In the genomic region with DNA sequence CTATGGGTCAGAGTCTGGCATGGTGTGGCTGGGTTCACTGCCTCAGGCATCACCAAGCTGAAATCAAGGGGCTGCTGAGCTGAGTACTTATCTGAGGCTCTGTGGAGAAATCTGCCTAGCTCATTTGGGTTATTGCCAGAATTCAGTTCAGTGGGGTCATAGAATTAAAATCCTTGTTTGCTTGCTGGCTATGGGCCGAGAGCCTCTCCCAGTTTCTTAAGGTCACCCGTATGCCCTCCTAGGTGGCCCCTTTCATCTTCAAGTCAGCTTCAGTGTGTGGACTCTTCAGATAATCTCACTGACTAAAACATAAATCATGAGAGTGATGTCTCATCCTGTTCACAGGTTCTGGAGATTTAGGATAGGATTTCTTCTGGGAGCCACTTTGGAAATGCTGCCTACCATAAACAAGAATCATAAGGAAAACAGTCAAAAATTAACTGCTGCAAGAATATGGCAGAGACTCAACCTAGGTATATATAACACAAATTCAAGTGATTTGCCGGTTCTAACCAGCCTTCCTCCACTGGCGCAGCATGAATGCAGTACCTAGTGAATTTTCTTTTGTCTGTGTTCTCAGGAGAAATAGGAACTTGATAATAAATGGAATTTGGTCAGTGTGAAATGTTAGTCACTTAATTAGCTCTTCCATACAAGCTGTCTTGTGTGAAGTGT, we compare ENCODE assay signal across 17 cellular contexts. TPM values are rescaled to one million over a fixed set of nuclear protein-coding genes. Genes with fewer than 3 reads are reported as not detected.
DNase-seq lines count a peak whose midpoint lies in the region; ATAC-seq, FAIRE-seq and TF ChIP-seq lines count a peak whose summit lies in the region.
"Had no signal": no experiment of that assay in that cellular context is flagged by ENCODE, and none has a peak within 500 bp of the region (broad histone marks: within the 10 kb centered on the region; RNA-seq: fewer than 3 reads in every experiment).

No MANE protein-coding gene starts in this region.

- TF ChIP-seq CTCF in cardiac muscle cell (IDR thresholded peaks at IDR 0.05; ENCODE audit: low read depth, low read length) (no peak), right atrium auricular region (IDR thresholded peaks at IDR 0.05) (no peak), HepG2 (CRISPR knock-in tag; IDR thresholded peaks at IDR 0.05) (no peak), upper lobe of right lung (IDR thresholded peaks at IDR 0.05) (no peak)

- no peak overlapping the region for H3K4me3 ChIP-seq in cardiac muscle cell
- no peak overlapping the region for H3K4me3 ChIP-seq in right atrium auricular region
- H3K4me3 ChIP-seq in adipocyte (ENCODE audit: low read length): no peak overlapping the region
- H3K4me3 ChIP-seq in HepG2 (replicated peaks in 1 of 3; ENCODE audit: insufficient read depth in 1 of 3, low read depth in 2 of 3, low read length in 3 of 3): peak overlapping the region; percentile 52 to 78 (median 70)
- no peak overlapping the region for H3K4me3 ChIP-seq in upper lobe of right lung
- H3K4me3 ChIP-seq: upper lobe of left lung had no signal

- peak; percentile 34 for ATAC-seq in HepG2
- ATAC-seq in upper lobe of right lung: peak; percentile 27

- H3K9me3 ChIP-seq in cardiac muscle cell (ENCODE audit: low read depth) (no peaks in the 10 kb centered on the region), right atrium auricular region (no peaks in the 10 kb centered on the region), adipocyte (ENCODE audit: control insufficient read depth, low read length) (no peaks in the 10 kb centered on the region), HepG2 (ENCODE audit: low read length) (no peaks in the 10 kb centered on the region), upper lobe of right lung (no peaks in the 10 kb centered on the region)
- H3K9me3 ChIP-seq: neutrophil, upper lobe of left lung had no signal

- FAIRE-seq in HepG2 (lab: Jason Lieb, UNC) (peak; percentile 8), frontal cortex (lab: Jason Lieb, UNC) (no peak)
- FAIRE-seq: D721Med had no signal

- H3K36me3 ChIP-seq in cardiac muscle cell (no peaks in the 10 kb centered on the region), right atrium auricular region (no peaks in the 10 kb centered on the region), adipocyte (ENCODE audit: control insufficient read depth, insufficient read depth, low read length, severe bottlenecking) (no peaks in the 10 kb centered on the region), HepG2 (replicated peaks in 1 of 2; ENCODE audit: control insufficient read depth in 1 of 2, insufficient read depth in 2 of 2, low read length in 2 of 2) (peaks cover 5 to 16% of the 10 kb centered on the region in 2 experiments), upper lobe of right lung (no peaks in the 10 kb centered on the region)
- H3K36me3 ChIP-seq: neutrophil, upper lobe of left lung had no signal

- no peak overlapping the region for H3K27ac ChIP-seq in cardiac muscle cell
- no peak overlapping the region for H3K27ac ChIP-seq in right atrium auricular region
- peak overlapping the region; percentile 99 for H3K27ac ChIP-seq in HepG2 (ENCODE audit: extremely low read length, insufficient read depth, low read length)
- H3K27ac ChIP-seq in upper lobe of right lung: no peak overlapping the region
- H3K27ac ChIP-seq: HL-60, neutrophil had no signal

- no peak for TF ChIP-seq RAD21 in HepG2 (CRISPR knock-in tag; IDR thresholded peaks at IDR 0.05)

- intact Hi-C loops in HepG2 (cut with micrococcal nuclease; ENCODE audit: unreplicated experiment): no loop called here
- intact Hi-C loops in upper lobe of right lung (cut with DNase I): no loop called here
- intact Hi-C loops in posterior vena cava (cut with DNase I): no loop called here

- peaks cover 98% of the 10 kb centered on the region for H3K79me2 ChIP-seq in HepG2 (ENCODE audit: insufficient read depth, low read length)

- no peak for TF ChIP-seq POLR2A in HepG2 (IDR thresholded peaks at IDR 0.05; ENCODE audit: insufficient read depth in 1 of 2, low read depth in 2 of 2, low read length in 2 of 2)

- H4K20me1 ChIP-seq in HepG2 (ENCODE audit: insufficient read depth, low read length): 0 out of 2 replicates have a peak, but pooled peaks cover 5% of the 10 kb centered on the region

- no peak overlapping the region for H3K9ac ChIP-seq in adipocyte (ENCODE audit: low read length)
- peak overlapping the region; percentile 71 for H3K9ac ChIP-seq in HepG2 (ENCODE audit: insufficient read depth, low read depth, low read length)

- H3K27me3 ChIP-seq in cardiac muscle cell (no peaks in the 10 kb centered on the region), right atrium auricular region (no peaks in the 10 kb centered on the region), adipocyte (replicated peaks; ENCODE audit: control insufficient read depth, insufficient read depth, low read length) (no peaks in the 10 kb centered on the region), HepG2 (ENCODE audit: control insufficient read depth in 1 of 2, insufficient read depth in 2 of 2, low read length in 2 of 2) (no peaks in the 10 kb centered on the region; a peak in 1 of 5 replicates), upper lobe of right lung (no peaks in the 10 kb centered on the region)
- H3K27me3 ChIP-seq: neutrophil, upper lobe of left lung had no signal

- H3K4me1 ChIP-seq in cardiac muscle cell (ENCODE audit: low read depth) (peaks cover 11% of the 10 kb centered on the region), right atrium auricular region (peaks cover 0 to 8% of the 10 kb centered on the region in 2 donors), adipocyte (ENCODE audit: control insufficient read depth, insufficient read depth, low read length) (peaks cover 22% of the 10 kb centered on the region), HepG2 (ENCODE audit: insufficient read depth, low read length) (peaks cover 65% of the 10 kb centered on the region), upper lobe of right lung (peaks cover 7% of the 10 kb centered on the region)

- POLR2A ChIA-PET in HepG2 (lab: Yijun Ruan, JAX): interaction anchor here (0.8 to 4.1 kb wide), 3 partner anchors 8 to 163 kb away, joined by 3 to 30 read pairs (median 5); no protein-coding TSS in a partner anchor

- BruUV-seq in HepG2 (replicated peaks; lab: Mats Ljungman, UMichigan): no TSS peak

- no peak overlapping the region for H2AFZ ChIP-seq in HepG2 (ENCODE audit: low read length)

- CTCF ChIA-PET in HepG2 (lab: Yijun Ruan, JAX; ENCODE audit: low intra/inter-chr PET ratio, low total read pairs): no interaction called here

- DNase-seq in cardiac muscle cell (ENCODE audit: low read depth in 1 of 2, low spot score in 1 of 2) (peak; percentile 26 to 54), right atrium auricular region (ENCODE audit: low spot score) (no peak), adipocyte (ENCODE audit: low read depth) (peak; percentile 8), HepG2 (ENCODE audit: low spot score) (peak; percentile 37), upper lobe of right lung (no peak), frontal cortex (ENCODE audit: low spot score in 2 of 2) (no peak), posterior vena cava (ENCODE audit: low spot score) (no peak), ecto neural progenitor cell (ENCODE audit: low spot score) (no peak)
- DNase-seq: ACHN; activated T-cell treated with anti-CD3 and anti-CD28 coated beads for 4 hours; amniotic stem cell; effector CD4-positive, alpha-beta T cell; NCI-H446 treated with DMSO at 0.1 percent for 48 hours; upper lobe of left lung had no signal

- peak overlapping the region; percentile 83 for H3K4me2 ChIP-seq in HepG2 (ENCODE audit: low read depth, low read length)

- in situ Hi-C loops in HepG2 (cut with HindIII; ENCODE audit: extremely low pct_ligation_motif_present, low pct_unique_long_range_greater_than_20kb): no loop called here

- TF ChIP-seq EP300 in HepG2 (IDR thresholded peaks at IDR 0.05; ENCODE audit: low read depth in 2 of 2, low read length in 2 of 2) (peak in 1 of 2 experiments; percentile 37; a peak in 1 of 4 replicates), HepG2 (CRISPR knock-in tag; IDR thresholded peaks at IDR 0.05; ENCODE audit: borderline replicate concordance) (no peak)

- WGBS in HepG2 (ENCODE audit: low lambda C conversion rate): 62% methylated on average over 4 of the region's 4 CpGs

TF ChIP-seq in HepG2, 621 proteins besides CTCF, POLR2A, EP300 and RAD21 (continues in another document):
- TF ChIP-seq NR2F6 (IDR thresholded peaks at IDR 0.05): peak; percentile 52
- TF ChIP-seq NR2F6 (CRISPR knock-in tag; IDR thresholded peaks at IDR 0.05): no peak
- peak; percentile 25; the same call in 1 of the 2 replicates for TF ChIP-seq SALL1 (CRISPR knock-in tag; IDR thresholded peaks at IDR 0.05)
- no peak for TF ChIP-seq BCL6 (CRISPR knock-in tag; IDR thresholded peaks at IDR 0.05)
- 0 out of 2 replicates have a peak, but pooled peaks have one; percentile 53 for TF ChIP-seq ZNF20 (CRISPR knock-in tag; IDR thresholded peaks at IDR 0.05)

RNA-seq across cellular contexts. Expression of gene CP, which starts 5.3 kb away (rescaled TPM):
- total RNA-seq in cardiac muscle cell (0.12 TPM in 1 of 2 replicates, not detected in the other), right atrium auricular region (10 to 100 TPM in 1 of 2 donors, 1 to 10 TPM in 1; 6.8 to 68.4 TPM), HepG2 (2016; rRNA removed; fragmentation: Illumina TruSeq; extraction: Trizol) (21.1 and 42.6 TPM in 2 replicates), upper lobe of right lung (3.4 TPM), frontal cortex (not detected), posterior vena cava (10 to 100 TPM; 13.7 to 41.3 TPM)
- polyA plus RNA-seq in cardiac muscle cell (not detected in 2 replicates), HepG2 (2011; rRNA removed) (789 and 863 TPM in 2 replicates)
- 2.7 and 3.7 TPM in 2 replicates for total RNA-seq in HepG2 (2016; cell fraction: cytosol; rRNA removed; fragmentation: Illumina TruSeq; extraction: Trizol; ENCODE audit: low read depth)
- 18.7 and 40.2 TPM in 2 replicates for total RNA-seq in HepG2 (2016; cell fraction: insoluble cytoplasmic fraction; rRNA removed; fragmentation: Illumina TruSeq; extraction: Trizol)
- total RNA-seq in HepG2 (2016; cell fraction: membrane; rRNA removed; fragmentation: Illumina TruSeq; extraction: Trizol): 4.1 and 6.2 TPM in 2 replicates
- total RNA-seq in HepG2 (2016; cell fraction: nucleus; rRNA removed; fragmentation: Illumina TruSeq; extraction: Trizol): 45.7 and 53.7 TPM in 2 replicates
- 278 and 600 TPM in 2 replicates for polyA plus RNA-seq in HepG2 (2011; cell fraction: cytosol; rRNA removed)
- polyA plus RNA-seq in HepG2 (2011; cell fraction: nucleus; rRNA removed): 526 and 705 TPM in 2 replicates
- 608 and 681 TPM in 2 replicates for polyA plus RNA-seq in HepG2 (2012)
- 1.5 and 2.7 TPM in 2 replicates for polyA plus RNA-seq in HepG2 (2016; cell fraction: cytosol; fragmentation: Illumina TruSeq; extraction: Trizol; ENCODE audit: low read depth)
- 11.2 and 15.8 TPM in 2 replicates for polyA plus RNA-seq in HepG2 (2016; cell fraction: insoluble cytoplasmic fraction; fragmentation: Illumina TruSeq; extraction: Trizol; ENCODE audit: low read depth)
- polyA plus RNA-seq in HepG2 (2016; cell fraction: membrane; fragmentation: Illumina TruSeq; extraction: Trizol; ENCODE audit: low read depth): 2.8 and 3.1 TPM in 2 replicates
- 53.4 and 55.4 TPM in 2 replicates for polyA plus RNA-seq in HepG2 (2016; cell fraction: nucleus; fragmentation: Illumina TruSeq; extraction: Trizol; ENCODE audit: insufficient read depth, low read depth)
- 0.56 and 444 TPM in 2 replicates for polyA minus RNA-seq in HepG2 (2011; rRNA and poly(A)+ RNA removed; ENCODE audit: low replicate concordance)
- polyA minus RNA-seq in HepG2 (2011; cell fraction: cytosol; rRNA and poly(A)+ RNA removed): 644 and 1,215 TPM in 2 replicates
- polyA minus RNA-seq in HepG2 (2011; cell fraction: nucleus; rRNA and poly(A)+ RNA removed): 1,123 and 1,795 TPM in 2 replicates

Comparison
In these comparisons a context has a peak if more than half of its experiments do, and no peak if none do; other contexts are left out.
1. DNase-seq: peak in cardiac muscle cell (2 of 2), adipocyte (single experiment) and HepG2 (single experiment); none in right atrium auricular region (single experiment), upper lobe of right lung (single experiment), frontal cortex (0 of 2), posterior vena cava (single experiment) and ecto neural progenitor cell (single experiment).
2. H3K4me3 ChIP-seq: peak in HepG2 (3 of 3); none in cardiac muscle cell (single experiment), right atrium auricular region (0 of 2), adipocyte (single experiment) and upper lobe of right lung (single experiment).